35 cellular contexts compared by ENCODE assay signal in genomic region chr12:132578118-132578517, GRCh38. TPM values are rescaled to one million over a fixed set of nuclear protein-coding genes. Genes with fewer than 3 reads are reported as not detected.
"Had no signal": no experiment of that assay in that cellular context is flagged by ENCODE, and none has a peak within 500 bp of the region (broad histone marks: within the 10 kb centered on the region; RNA-seq: fewer than 3 reads in every experiment).

No MANE protein-coding gene starts in this region.

- H3K27me3 Mint-ChIP-seq: naive thymus-derived CD4-positive, alpha-beta T cell; stimulated activated memory B cell treated with anti-CD40 and anti-IgM and Interleukin-4, amounts not matched to agents 10 μg/mL and 1 μg/mL and 100 μg/mL, for 72 hours; stimulated activated naive CD8-positive, alpha-beta T cell treated with anti-CD3 and anti-CD28 coated beads, Interleukin-15, amount 100 ng/mL, for 72 hours; type B pancreatic cell had no signal

- H3K4me3 Mint-ChIP-seq: naive thymus-derived CD4-positive, alpha-beta T cell; natural killer cell; nephron; stimulated activated memory B cell treated with anti-CD40 and anti-IgM and Interleukin-4, amounts not matched to agents 10 μg/mL and 1 μg/mL and 100 μg/mL, for 72 hours; stimulated activated naive CD8-positive, alpha-beta T cell treated with anti-CD3 and anti-CD28 coated beads, Interleukin-15, amount 100 ng/mL, for 72 hours; type B pancreatic cell had no signal

- H3K79me2 ChIP-seq: parathyroid adenoma had no signal

- H2AFZ ChIP-seq: parathyroid adenoma had no signal

- H3K4me1 ChIP-seq: parathyroid adenoma, psoas muscle, spleen, testis, tibial artery, transverse colon, upper lobe of right lung had no signal

- ATAC-seq: naive thymus-derived CD4-positive, alpha-beta T cell; natural killer cell; psoas muscle; right cardiac atrium; sciatic nerve; stimulated activated memory B cell treated with anti-CD40 and anti-IgM and Interleukin-4, amounts not matched to agents 10 μg/mL and 1 μg/mL and 100 μg/mL, for 72 hours; stimulated activated naive CD8-positive, alpha-beta T cell treated with anti-CD3 and anti-CD28 coated beads, Interleukin-15, amount 100 ng/mL, for 72 hours; stimulated activated naive CD8-positive, alpha-beta T cell treated with anti-CD3 and anti-CD28 coated beads, Interleukin-15, Interleukin-2, amounts not matched to agents 100 U/mL and 50 U/mL, for 24 hours; upper lobe of right lung had no signal

- H3K4me3 ChIP-seq: ovary, psoas muscle, skin epidermis, smooth muscle cell, spleen, suprapubic skin, testis, tibial artery, transverse colon, upper lobe of right lung, uterus had no signal

- H3K27me3 ChIP-seq: ovary, spleen, suprapubic skin, testis, tibial artery, transverse colon, upper lobe of right lung, uterus had no signal

- H3K36me3 ChIP-seq: ovary, transverse colon, uterus had no signal

- H3K9ac ChIP-seq: parathyroid adenoma had no signal

- H3K4me1 Mint-ChIP-seq: natural killer cell; stimulated activated memory B cell treated with anti-CD40 and anti-IgM and Interleukin-4, amounts not matched to agents 10 μg/mL and 1 μg/mL and 100 μg/mL, for 72 hours; stimulated activated naive CD8-positive, alpha-beta T cell treated with anti-CD3 and anti-CD28 coated beads, Interleukin-15, amount 100 ng/mL, for 72 hours had no signal

- H3K9me3 Mint-ChIP-seq: naive thymus-derived CD4-positive, alpha-beta T cell; natural killer cell; nephron; stimulated activated memory B cell treated with anti-CD40 and anti-IgM and Interleukin-4, amounts not matched to agents 10 μg/mL and 1 μg/mL and 100 μg/mL, for 72 hours; stimulated activated naive CD8-positive, alpha-beta T cell treated with anti-CD3 and anti-CD28 coated beads, Interleukin-15, amount 100 ng/mL, for 72 hours; type B pancreatic cell had no signal

- H3K27ac Mint-ChIP-seq: natural killer cell; nephron; progenitor cell of endocrine pancreas; stimulated activated memory B cell treated with anti-CD40 and anti-IgM and Interleukin-4, amounts not matched to agents 10 μg/mL and 1 μg/mL and 100 μg/mL, for 72 hours; stimulated activated naive CD8-positive, alpha-beta T cell treated with anti-CD3 and anti-CD28 coated beads, Interleukin-15, amount 100 ng/mL, for 72 hours; type B pancreatic cell had no signal

- DNase-seq: naive thymus-derived CD4-positive, alpha-beta T cell; natural killer cell; occipital lobe; ovary; posterior cingulate gyrus; psoas muscle; spleen; stimulated activated CD4-positive, alpha-beta T cell treated with anti-CD3 and anti-CD28 coated beads, Interleukin-12 subunit alpha, Interleukin-12 subunit beta, amount 100 ng/mL, for 4 hours; stimulated activated CD4-positive, alpha-beta T cell treated with anti-CD3 and anti-CD28 coated beads, Interleukin-1b, Interleukin-23, amount 100 ng/mL, for 48 hours; stimulated activated CD4-positive, alpha-beta T cell treated with anti-CD3 and anti-CD28 coated beads, Interleukin-4, amount 100 ng/mL, for 1 hour; stimulated activated CD4-positive, alpha-beta T cell treated with anti-CD3 and anti-CD28 coated beads, Interleukin-4, amount 100 ng/mL, for 4 hours; stimulated activated CD8-positive, alpha-beta memory T cell treated with anti-CD3 and anti-CD28 coated beads, Interleukin-4, amount 100 ng/mL, for 48 hours; stimulated activated naive CD4-positive, alpha-beta T cell; stimulated activated naive CD8-positive, alpha-beta T cell treated with anti-CD3 and anti-CD28 coated beads, Interleukin-15, amount 100 ng/mL, for 72 hours; stimulated activated naive CD8-positive, alpha-beta T cell treated with anti-CD3 and anti-CD28 coated beads, Interleukin-15, Interleukin-2, amounts not matched to agents 100 U/mL and 50 U/mL, for 24 hours; substantia nigra; testis; tibial artery; transverse colon; upper lobe of right lung; uterus had no signal

- H3K36me3 Mint-ChIP-seq: natural killer cell had no signal

- H3K27ac ChIP-seq: ovary, parathyroid adenoma, psoas muscle, skin epidermis, spleen, suprapubic skin, testis, tibial artery, transverse colon, upper lobe of right lung, uterus had no signal

- H3K4me2 ChIP-seq: smooth muscle cell had no signal

- H3K9me3 ChIP-seq: ovary, psoas muscle, spleen, suprapubic skin, testis, tibial artery, transverse colon, upper lobe of right lung, uterus had no signal

RNA-seq across cellular contexts. Expression of gene LRCOL1, which starts 32.3 kb away (rescaled TPM):
- total RNA-seq: naive thymus-derived CD4-positive, alpha-beta T cell; natural killer cell; occipital lobe; osteoblast; progenitor cell of endocrine pancreas; right cardiac atrium; sciatic nerve; smooth muscle cell; suprapubic skin; transverse colon; urinary bladder had no signal
- polyA plus RNA-seq: naive thymus-derived CD4-positive, alpha-beta T cell; neural cell; right cardiac atrium; smooth muscle cell had no signal

RNA-seq across cellular contexts. Expression of gene P2RX2, which starts 40.5 kb away (rescaled TPM):
- total RNA-seq: natural killer cell, occipital lobe, osteoblast, psoas muscle, renal cortical epithelial cell, right cardiac atrium, sciatic nerve, smooth muscle cell, suprapubic skin, urinary bladder, uterus had no signal
- polyA plus RNA-seq: naive thymus-derived CD4-positive, alpha-beta T cell; neural cell; right cardiac atrium; smooth muscle cell had no signal
